ENCODE assay signal across 16 cellular contexts in the genomic region with DNA sequence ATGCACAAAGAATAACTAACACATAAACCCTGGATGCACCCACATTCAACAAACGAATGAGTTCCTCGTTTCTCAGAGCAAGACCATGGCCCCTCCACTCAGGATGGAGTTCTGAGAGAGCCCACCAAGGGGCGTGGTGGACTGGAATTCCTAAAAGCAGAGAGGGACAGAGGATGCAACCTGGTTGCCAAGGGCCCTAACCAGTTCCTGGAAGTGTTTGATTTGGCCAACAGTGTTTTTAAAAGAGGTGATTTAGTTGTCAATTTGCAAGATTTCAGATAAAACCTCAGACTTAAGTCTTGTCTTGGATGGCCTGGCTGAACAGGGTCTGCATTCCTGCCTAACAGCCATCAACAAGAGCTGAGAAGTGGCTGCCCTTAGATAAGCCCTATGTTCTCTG. TPM values are rescaled to one million over a fixed set of nuclear protein-coding genes. Genes with fewer than 3 reads are reported as not detected.
DNase-seq lines count a peak whose midpoint lies in the region; TF ChIP-seq lines count a peak whose summit lies in the region.
"Had no signal": no experiment of that assay in that cellular context is flagged by ENCODE, and none has a peak within 500 bp of the region (broad histone marks: within the 10 kb centered on the region; RNA-seq: fewer than 3 reads in every experiment).

No MANE protein-coding gene starts in this region.

- H3K27ac Mint-ChIP-seq in CD14-positive monocyte = no peak overlapping the region
- H3K27ac Mint-ChIP-seq: T-cell had no signal

- H3K9me3 Mint-ChIP-seq in CD14-positive monocyte = peaks cover 0 to 6% (median 0%) of the 10 kb centered on the region in 7 donors
- H3K9me3 Mint-ChIP-seq: T-cell had no signal

- intact Hi-C loops in CD14-positive monocyte (cut with micrococcal nuclease) = no loop called here

- H3K36me3 Mint-ChIP-seq in CD14-positive monocyte = no peaks in the 10 kb centered on the region
- H3K36me3 Mint-ChIP-seq: T-cell had no signal

- peak; percentile 16 for DNase-seq in NCI-H82 (lab: John Stamatoyannopoulos, UW)
- DNase-seq in NCI-H82 treated with DMSO at 0.1 percent for 48 hours (lab: John Stamatoyannopoulos, UW; ENCODE audit: unreplicated experiment) = no peak
- DNase-seq in islet precursor cell = peak; percentile 55
- no peak for DNase-seq in activated naive CD4-positive, alpha-beta T cell treated with Interleukin-2 at 50 U/mL for 16 hours
- no peak for DNase-seq in NCI-H446 (lab: John Stamatoyannopoulos, UW)
- no peak for DNase-seq in CD14-positive monocyte (ENCODE audit: low spot score)
- no peak for DNase-seq in NK-92 (lab: John Stamatoyannopoulos, UW; ENCODE audit: unreplicated experiment)
- DNase-seq: DND-41, GOT3, KG1, NCI-H526, Peyer's patch, SJCRH30, T-cell had no signal

- no peaks in the 10 kb centered on the region for H3K4me1 Mint-ChIP-seq in CD14-positive monocyte
- H3K4me1 Mint-ChIP-seq: T-cell had no signal

- peak overlapping the region; percentile 33; the same call in 1 of the 2 replicates for H3K27ac ChIP-seq in VCaP
- H3K27ac ChIP-seq: C4-2B, Peyer's patch, SJCRH30 had no signal

- peaks cover 3 to 4% (median 3%) of the 10 kb centered on the region in 3 donors for H3K27me3 Mint-ChIP-seq in CD14-positive monocyte (ENCODE audit: low read depth in 3 of 3)

- no peak overlapping the region for H3K4me3 Mint-ChIP-seq in CD14-positive monocyte
- H3K4me3 Mint-ChIP-seq: T-cell had no signal

- TF ChIP-seq CTCF in VCaP (conservative IDR thresholded peaks at IDR 0.05) (no peak), CD14-positive monocyte (IDR thresholded peaks at IDR 0.05) (no peak)

RNA-seq across cellular contexts. Expression of gene GLRA1, which starts 34.4 kb away (rescaled TPM):
- polyA plus RNA-seq in CD14-positive monocyte = not detected

Comparison
In these comparisons a context has a peak if more than half of its experiments do, and no peak if none do; other contexts are left out.
1. DNase-seq: peak in NCI-H82 (single experiment) and islet precursor cell (single experiment); none in NCI-H82 treated with DMSO at 0.1 percent for 48 hours (single experiment), activated naive CD4-positive, alpha-beta T cell treated with Interleukin-2 at 50 U/mL for 16 hours (single experiment), NCI-H446 (0 of 2), CD14-positive monocyte (single experiment) and NK-92 (single experiment).